Comparison of ENCODE assay signal across 10 cellular contexts in genomic region chr19:3554254-3555083, GRCh38. TPM values are rescaled to one million over a fixed set of nuclear protein-coding genes. Genes with fewer than 3 reads are reported as not detected.
DNase-seq lines count a peak whose midpoint lies in the region; ATAC-seq and TF ChIP-seq lines count a peak whose summit lies in the region.
"Had no signal": no experiment of that assay in that cellular context is flagged by ENCODE, and none has a peak within 500 bp of the region (broad histone marks: within the 10 kb centered on the region; RNA-seq: fewer than 3 reads in every experiment).

No MANE protein-coding gene starts in this region.

- peak overlapping the region; percentile 92 for H3K4me3 Mint-ChIP-seq in central memory CD8-positive, alpha-beta T cell

- peaks cover 25% of the 10 kb centered on the region for H3K36me3 Mint-ChIP-seq in central memory CD8-positive, alpha-beta T cell (ENCODE audit: insufficient read depth)

- H3K4me3 ChIP-seq in GM12865 (ENCODE audit: low read depth, low read length), result peak overlapping the region; percentile 42

- in situ Hi-C loops in SK-MEL-5 (cut with HindIII; ENCODE audit: low pct_unique_long_range_greater_than_20kb, low sequenced_read_pairs), result no loop called here

- peak overlapping the region; percentile 99 for H3K27ac Mint-ChIP-seq in central memory CD8-positive, alpha-beta T cell (ENCODE audit: low read depth)

- peak; percentile 59 for DNase-seq in GM12865 (ENCODE audit: low read depth)
- DNase-seq in SK-MEL-5 (ENCODE audit: low read depth, low spot score), result peak; percentile 73
- DNase-seq in central memory CD8-positive, alpha-beta T cell (ENCODE audit: low spot score in 2 of 2), result peak in 1 of 2 donors; percentile 35
- DNase-seq in pons (ENCODE audit: low spot score), result peak; percentile 19
- no peak for DNase-seq in NCI-H226
- no peak for DNase-seq in ureter (ENCODE audit: low spot score)
- DNase-seq in islet precursor cell, result no peak
- DNase-seq: NCI-H1436, pancreas had no signal

- peak; percentile 41 for ATAC-seq in central memory CD8-positive, alpha-beta T cell (replicated peaks; ENCODE audit: extremely low read depth, poor library complexity, severe bottlenecking)
- ATAC-seq in HG03571 (IDR thresholded peaks at IDR 0.05; ENCODE audit: unreplicated experiment), result no peak
- ATAC-seq: pancreas had no signal

- H3K9me3 Mint-ChIP-seq in central memory CD8-positive, alpha-beta T cell, result no peaks in the 10 kb centered on the region

- TF ChIP-seq CTCF in GM12865 (IDR thresholded peaks at IDR 0.05; ENCODE audit: insufficient read depth, low read depth, low read length, missing control alignments), result no peak

- peaks cover 40% of the 10 kb centered on the region for H3K4me1 Mint-ChIP-seq in central memory CD8-positive, alpha-beta T cell

- H3K27me3 Mint-ChIP-seq in central memory CD8-positive, alpha-beta T cell, result no peaks in the 10 kb centered on the region

RNA-seq across cellular contexts. Expression of gene MFSD12, which starts 2.9 kb away (rescaled TPM):
- total RNA-seq in SK-MEL-5 (2014; rRNA removed; shearing (Covaris generic)), result 2,457 and 2,669 TPM in 2 replicates
- 3,611 and 3,895 TPM in 2 replicates for polyA plus RNA-seq in SK-MEL-5 (2015; cell fraction: cytosol; rRNA removed)
- 2,394 and 2,412 TPM in 2 replicates for polyA plus RNA-seq in SK-MEL-5 (2015; cell fraction: nucleus; rRNA removed)
- total RNA-seq in ureter, result 82.8 TPM

RNA-seq across cellular contexts. Expression of gene TEKTIP1, which starts 15.5 kb away (rescaled TPM):
- total RNA-seq in SK-MEL-5 (2014; rRNA removed; shearing (Covaris generic)), result not detected in 2 replicates
- polyA plus RNA-seq in SK-MEL-5 (2015; cell fraction: cytosol; rRNA removed), result not detected in 2 replicates
- polyA plus RNA-seq in SK-MEL-5 (2015; cell fraction: nucleus; rRNA removed), result not detected in 2 replicates
- total RNA-seq in ureter, result 6.4 TPM

RNA-seq across cellular contexts. Expression of gene HMG20B, which starts 18.3 kb away (rescaled TPM):
- total RNA-seq in SK-MEL-5 (2014; rRNA removed; shearing (Covaris generic)), result 550 and 588 TPM in 2 replicates
- polyA plus RNA-seq in SK-MEL-5 (2015; cell fraction: cytosol; rRNA removed), result 1,015 and 1,089 TPM in 2 replicates
- 1,678 and 1,969 TPM in 2 replicates for polyA plus RNA-seq in SK-MEL-5 (2015; cell fraction: nucleus; rRNA removed)
- 66.5 TPM for total RNA-seq in ureter

RNA-seq across cellular contexts. Expression of gene GIPC3, which starts 30.8 kb away (rescaled TPM):
- 0.29 and 0.45 TPM in 2 replicates for total RNA-seq in SK-MEL-5 (2014; rRNA removed; shearing (Covaris generic))
- 0.83 and 1.2 TPM in 2 replicates for polyA plus RNA-seq in SK-MEL-5 (2015; cell fraction: cytosol; rRNA removed)
- polyA plus RNA-seq in SK-MEL-5 (2015; cell fraction: nucleus; rRNA removed), result 0.57 and 0.76 TPM in 2 replicates
- total RNA-seq in ureter, result 2.4 TPM

RNA-seq across cellular contexts. Expression of gene FZR1, which starts 48.4 kb away (rescaled TPM):
- 22.6 and 26.9 TPM in 2 replicates for total RNA-seq in SK-MEL-5 (2014; rRNA removed; shearing (Covaris generic))
- polyA plus RNA-seq in SK-MEL-5 (2015; cell fraction: cytosol; rRNA removed), result 30.2 and 34.6 TPM in 2 replicates
- 54.4 and 59.7 TPM in 2 replicates for polyA plus RNA-seq in SK-MEL-5 (2015; cell fraction: nucleus; rRNA removed)
- total RNA-seq in ureter, result 58.8 TPM

Comparison
In these comparisons a context has a peak if more than half of its experiments do, and no peak if none do; other contexts are left out.
1. DNase-seq: peak in GM12865 (single experiment), SK-MEL-5 (single experiment) and pons (single experiment); none in NCI-H226 (single experiment), ureter (single experiment) and islet precursor cell (single experiment).
2. RNA of gene MFSD12, which starts 2.9 kb away (total RNA-seq): 2,457 to 2,669 TPM in SK-MEL-5; 82.8 TPM in ureter (single experiment); every median in the first group is over 10 times any median in the second.